9 cellular contexts compared by ENCODE assay signal in genomic region chr7:95723583-95724180, GRCh38. TPM values are rescaled to one million over a fixed set of nuclear protein-coding genes. Genes with fewer than 3 reads are reported as not detected.
DNase-seq lines count a peak whose midpoint lies in the region; ATAC-seq, FAIRE-seq and TF ChIP-seq lines count a peak whose summit lies in the region.
"Had no signal": no experiment of that assay in that cellular context is flagged by ENCODE, and none has a peak within 500 bp of the region (broad histone marks: within the 10 kb centered on the region; RNA-seq: fewer than 3 reads in every experiment).

No MANE protein-coding gene starts in this region.

- peak; percentile 17 for DNase-seq in activated CD4-positive, alpha-beta T cell treated with anti-CD3 and anti-CD28 coated beads for 48 hours
- DNase-seq in activated CD4-positive, alpha-beta T cell treated with anti-CD3 and anti-CD28 coated beads, Interleukin-2, amount 50 U/mL, for 4 hours = no peak
- peak; percentile 83 for DNase-seq in NCI-H2227 treated with DMSO at 0.1 percent for 48 hours (lab: John Stamatoyannopoulos, UW)
- peak; percentile 57 for DNase-seq in bronchial epithelial cell (ENCODE audit: low read depth)
- peak; percentile 82 for DNase-seq in left kidney (ENCODE audit: low read depth, low spot score)

- H3K27me3 ChIP-seq in bronchial epithelial cell (ENCODE audit: control insufficient read depth, insufficient read depth, low read length) = peaks cover 2% of the 10 kb centered on the region

- ATAC-seq in HG03159 (IDR thresholded peaks at IDR 0.05; ENCODE audit: unreplicated experiment) = peak; percentile 72
- no peak for ATAC-seq in GM21717 (IDR thresholded peaks at IDR 0.05; ENCODE audit: unreplicated experiment)
- no peak for ATAC-seq in HG02852 (IDR thresholded peaks at IDR 0.05; ENCODE audit: unreplicated experiment)

- TF ChIP-seq CTCF in bronchial epithelial cell (IDR thresholded peaks at IDR 0.05; ENCODE audit: insufficient read depth, low read length, severe bottlenecking) = peak; percentile 34

- FAIRE-seq in bronchial epithelial cell (lab: Jason Lieb, UNC) = no peak
- FAIRE-seq: G401.6 had no signal

- no peak overlapping the region for H3K4me3 ChIP-seq in bronchial epithelial cell (ENCODE audit: low read depth, low read length)

- no peaks in the 10 kb centered on the region for H3K36me3 ChIP-seq in bronchial epithelial cell (ENCODE audit: control insufficient read depth, insufficient read depth, low read length)

RNA-seq across cellular contexts. Expression of gene DYNC1I1, which starts 48.7 kb away (rescaled TPM):
- under 0.01 TPM in 1 of 2 replicates, not detected in the other for total RNA-seq in bronchial epithelial cell

Comparison
In these comparisons a context has a peak if more than half of its experiments do, and no peak if none do; other contexts are left out.
1. DNase-seq: peak in activated CD4-positive, alpha-beta T cell treated with anti-CD3 and anti-CD28 coated beads for 48 hours (single experiment), NCI-H2227 treated with DMSO at 0.1 percent for 48 hours (single experiment), bronchial epithelial cell (single experiment) and left kidney (single experiment); none in activated CD4-positive, alpha-beta T cell treated with anti-CD3 and anti-CD28 coated beads, Interleukin-2, amount 50 U/mL, for 4 hours (0 of 2).